ENCODE assay signal across 1 cellular context in the genomic region with DNA sequence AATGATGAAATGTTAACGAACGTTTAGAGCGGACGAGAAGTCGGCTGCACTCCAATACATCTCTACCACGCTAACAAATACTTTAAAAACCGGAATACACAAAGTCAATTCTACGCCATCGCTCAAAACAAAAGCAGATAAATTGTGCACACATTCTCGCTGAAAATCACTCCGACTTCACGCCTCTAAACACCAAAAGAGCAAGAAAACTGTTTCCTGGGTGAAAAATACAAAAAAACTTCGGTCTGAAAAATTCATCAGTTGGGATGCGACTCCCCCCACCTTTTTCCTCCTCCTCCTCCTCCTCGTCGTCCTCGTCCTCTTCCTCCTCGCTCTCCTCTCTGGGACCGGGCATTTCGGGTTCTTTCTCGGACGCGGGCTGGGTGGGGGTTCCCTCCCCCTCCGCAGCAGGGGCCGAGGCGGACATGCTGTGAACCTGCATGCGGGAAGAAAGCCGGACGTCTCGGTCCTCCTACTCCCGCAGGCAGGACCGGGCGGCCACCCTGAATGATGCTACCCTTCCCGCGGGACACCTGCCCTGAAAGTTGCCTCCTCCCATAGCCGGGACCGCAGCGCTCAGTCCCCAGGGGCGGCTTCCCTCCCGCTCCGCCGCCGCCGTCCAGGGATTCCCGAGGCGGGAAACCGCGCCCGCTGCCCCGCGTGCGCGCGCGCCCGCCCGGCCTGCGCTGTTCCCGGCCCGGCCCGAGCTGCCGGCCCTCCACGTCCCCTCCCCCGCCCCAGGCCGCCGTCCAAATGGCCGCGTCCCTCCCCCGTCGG.
TF ChIP-seq lines count a peak whose summit lies in the region.

No MANE protein-coding gene starts in this region.

TF ChIP-seq in HEK293, 187 proteins besides CTCF, POLR2A, EP300 and RAD21 (continued from another document and continues in another):
- TF ChIP-seq, protein P1, sequence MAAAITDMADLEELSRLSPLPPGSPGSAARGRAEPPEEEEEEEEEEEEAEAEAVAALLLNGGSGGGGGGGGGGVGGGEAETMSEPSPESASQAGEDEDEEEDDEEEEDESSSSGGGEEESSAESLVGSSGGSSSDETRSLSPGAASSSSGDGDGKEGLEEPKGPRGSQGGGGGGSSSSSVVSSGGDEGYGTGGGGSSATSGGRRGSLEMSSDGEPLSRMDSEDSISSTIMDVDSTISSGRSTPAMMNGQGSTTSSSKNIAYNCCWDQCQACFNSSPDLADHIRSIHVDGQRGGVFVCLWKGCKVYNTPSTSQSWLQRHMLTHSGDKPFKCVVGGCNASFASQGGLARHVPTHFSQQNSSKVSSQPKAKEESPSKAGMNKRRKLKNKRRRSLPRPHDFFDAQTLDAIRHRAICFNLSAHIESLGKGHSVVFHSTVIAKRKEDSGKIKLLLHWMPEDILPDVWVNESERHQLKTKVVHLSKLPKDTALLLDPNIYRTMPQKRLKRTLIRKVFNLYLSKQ (tag by site-specific recombination; IDR thresholded peaks at IDR 0.05; ENCODE audit: borderline replicate concordance) = no peak
- TF ChIP-seq ZNF600 (tag by site-specific recombination; IDR thresholded peaks at IDR 0.05) = peak; percentile 38; the same call in 1 of the 2 replicates
- no peak for TF ChIP-seq TRIM28 (IDR thresholded peaks at IDR 0.05; ENCODE audit: borderline replicate concordance, low read length)
- TF ChIP-seq, protein P2, sequence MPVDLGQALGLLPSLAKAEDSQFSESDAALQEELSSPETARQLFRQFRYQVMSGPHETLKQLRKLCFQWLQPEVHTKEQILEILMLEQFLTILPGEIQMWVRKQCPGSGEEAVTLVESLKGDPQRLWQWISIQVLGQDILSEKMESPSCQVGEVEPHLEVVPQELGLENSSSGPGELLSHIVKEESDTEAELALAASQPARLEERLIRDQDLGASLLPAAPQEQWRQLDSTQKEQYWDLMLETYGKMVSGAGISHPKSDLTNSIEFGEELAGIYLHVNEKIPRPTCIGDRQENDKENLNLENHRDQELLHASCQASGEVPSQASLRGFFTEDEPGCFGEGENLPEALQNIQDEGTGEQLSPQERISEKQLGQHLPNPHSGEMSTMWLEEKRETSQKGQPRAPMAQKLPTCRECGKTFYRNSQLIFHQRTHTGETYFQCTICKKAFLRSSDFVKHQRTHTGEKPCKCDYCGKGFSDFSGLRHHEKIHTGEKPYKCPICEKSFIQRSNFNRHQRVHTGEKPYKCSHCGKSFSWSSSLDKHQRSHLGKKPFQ (tag by site-specific recombination; IDR thresholded peaks at IDR 0.05) = no peak
- TF ChIP-seq ZBTB20 (tag by site-specific recombination; IDR thresholded peaks at IDR 0.05) = peak; percentile 52; the same call in 1 of the 2 replicates
- TF ChIP-seq, protein P3, sequence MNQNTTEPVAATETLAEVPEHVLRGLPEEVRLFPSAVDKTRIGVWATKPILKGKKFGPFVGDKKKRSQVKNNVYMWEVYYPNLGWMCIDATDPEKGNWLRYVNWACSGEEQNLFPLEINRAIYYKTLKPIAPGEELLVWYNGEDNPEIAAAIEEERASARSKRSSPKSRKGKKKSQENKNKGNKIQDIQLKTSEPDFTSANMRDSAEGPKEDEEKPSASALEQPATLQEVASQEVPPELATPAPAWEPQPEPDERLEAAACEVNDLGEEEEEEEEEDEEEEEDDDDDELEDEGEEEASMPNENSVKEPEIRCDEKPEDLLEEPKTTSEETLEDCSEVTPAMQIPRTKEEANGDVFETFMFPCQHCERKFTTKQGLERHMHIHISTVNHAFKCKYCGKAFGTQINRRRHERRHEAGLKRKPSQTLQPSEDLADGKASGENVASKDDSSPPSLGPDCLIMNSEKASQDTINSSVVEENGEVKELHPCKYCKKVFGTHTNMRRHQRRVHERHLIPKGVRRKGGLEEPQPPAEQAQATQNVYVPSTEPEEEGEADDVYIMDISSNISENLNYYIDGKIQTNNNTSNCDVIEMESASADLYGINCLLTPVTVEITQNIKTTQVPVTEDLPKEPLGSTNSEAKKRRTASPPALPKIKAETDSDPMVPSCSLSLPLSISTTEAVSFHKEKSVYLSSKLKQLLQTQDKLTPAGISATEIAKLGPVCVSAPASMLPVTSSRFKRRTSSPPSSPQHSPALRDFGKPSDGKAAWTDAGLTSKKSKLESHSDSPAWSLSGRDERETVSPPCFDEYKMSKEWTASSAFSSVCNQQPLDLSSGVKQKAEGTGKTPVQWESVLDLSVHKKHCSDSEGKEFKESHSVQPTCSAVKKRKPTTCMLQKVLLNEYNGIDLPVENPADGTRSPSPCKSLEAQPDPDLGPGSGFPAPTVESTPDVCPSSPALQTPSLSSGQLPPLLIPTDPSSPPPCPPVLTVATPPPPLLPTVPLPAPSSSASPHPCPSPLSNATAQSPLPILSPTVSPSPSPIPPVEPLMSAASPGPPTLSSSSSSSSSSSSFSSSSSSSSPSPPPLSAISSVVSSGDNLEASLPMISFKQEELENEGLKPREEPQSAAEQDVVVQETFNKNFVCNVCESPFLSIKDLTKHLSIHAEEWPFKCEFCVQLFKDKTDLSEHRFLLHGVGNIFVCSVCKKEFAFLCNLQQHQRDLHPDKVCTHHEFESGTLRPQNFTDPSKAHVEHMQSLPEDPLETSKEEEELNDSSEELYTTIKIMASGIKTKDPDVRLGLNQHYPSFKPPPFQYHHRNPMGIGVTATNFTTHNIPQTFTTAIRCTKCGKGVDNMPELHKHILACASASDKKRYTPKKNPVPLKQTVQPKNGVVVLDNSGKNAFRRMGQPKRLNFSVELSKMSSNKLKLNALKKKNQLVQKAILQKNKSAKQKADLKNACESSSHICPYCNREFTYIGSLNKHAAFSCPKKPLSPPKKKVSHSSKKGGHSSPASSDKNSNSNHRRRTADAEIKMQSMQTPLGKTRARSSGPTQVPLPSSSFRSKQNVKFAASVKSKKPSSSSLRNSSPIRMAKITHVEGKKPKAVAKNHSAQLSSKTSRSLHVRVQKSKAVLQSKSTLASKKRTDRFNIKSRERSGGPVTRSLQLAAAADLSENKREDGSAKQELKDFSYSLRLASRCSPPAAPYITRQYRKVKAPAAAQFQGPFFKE (tag by site-specific recombination; IDR thresholded peaks at IDR 0.05; ENCODE audit: borderline replicate concordance) = no peak
- no peak for TF ChIP-seq MYNN (tag by site-specific recombination; IDR thresholded peaks at IDR 0.05; ENCODE audit: borderline replicate concordance)
- TF ChIP-seq, protein P4, sequence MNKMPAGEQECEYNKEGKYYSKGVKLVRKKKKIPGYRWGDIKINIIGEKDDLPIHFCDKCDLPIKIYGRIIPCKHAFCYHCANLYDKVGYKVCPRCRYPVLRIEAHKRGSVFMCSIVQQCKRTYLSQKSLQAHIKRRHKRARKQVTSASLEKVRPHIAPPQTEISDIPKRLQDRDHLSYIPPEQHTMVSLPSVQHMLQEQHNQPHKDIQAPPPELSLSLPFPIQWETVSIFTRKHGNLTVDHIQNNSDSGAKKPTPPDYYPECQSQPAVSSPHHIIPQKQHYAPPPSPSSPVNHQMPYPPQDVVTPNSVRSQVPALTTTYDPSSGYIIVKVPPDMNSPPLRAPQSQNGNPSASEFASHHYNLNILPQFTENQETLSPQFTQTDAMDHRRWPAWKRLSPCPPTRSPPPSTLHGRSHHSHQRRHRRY (tag by site-specific recombination; IDR thresholded peaks at IDR 0.05) = no peak
- TF ChIP-seq ZNF146 (tag by site-specific recombination; IDR thresholded peaks at IDR 0.05) = no peak
- TF ChIP-seq, protein P5, sequence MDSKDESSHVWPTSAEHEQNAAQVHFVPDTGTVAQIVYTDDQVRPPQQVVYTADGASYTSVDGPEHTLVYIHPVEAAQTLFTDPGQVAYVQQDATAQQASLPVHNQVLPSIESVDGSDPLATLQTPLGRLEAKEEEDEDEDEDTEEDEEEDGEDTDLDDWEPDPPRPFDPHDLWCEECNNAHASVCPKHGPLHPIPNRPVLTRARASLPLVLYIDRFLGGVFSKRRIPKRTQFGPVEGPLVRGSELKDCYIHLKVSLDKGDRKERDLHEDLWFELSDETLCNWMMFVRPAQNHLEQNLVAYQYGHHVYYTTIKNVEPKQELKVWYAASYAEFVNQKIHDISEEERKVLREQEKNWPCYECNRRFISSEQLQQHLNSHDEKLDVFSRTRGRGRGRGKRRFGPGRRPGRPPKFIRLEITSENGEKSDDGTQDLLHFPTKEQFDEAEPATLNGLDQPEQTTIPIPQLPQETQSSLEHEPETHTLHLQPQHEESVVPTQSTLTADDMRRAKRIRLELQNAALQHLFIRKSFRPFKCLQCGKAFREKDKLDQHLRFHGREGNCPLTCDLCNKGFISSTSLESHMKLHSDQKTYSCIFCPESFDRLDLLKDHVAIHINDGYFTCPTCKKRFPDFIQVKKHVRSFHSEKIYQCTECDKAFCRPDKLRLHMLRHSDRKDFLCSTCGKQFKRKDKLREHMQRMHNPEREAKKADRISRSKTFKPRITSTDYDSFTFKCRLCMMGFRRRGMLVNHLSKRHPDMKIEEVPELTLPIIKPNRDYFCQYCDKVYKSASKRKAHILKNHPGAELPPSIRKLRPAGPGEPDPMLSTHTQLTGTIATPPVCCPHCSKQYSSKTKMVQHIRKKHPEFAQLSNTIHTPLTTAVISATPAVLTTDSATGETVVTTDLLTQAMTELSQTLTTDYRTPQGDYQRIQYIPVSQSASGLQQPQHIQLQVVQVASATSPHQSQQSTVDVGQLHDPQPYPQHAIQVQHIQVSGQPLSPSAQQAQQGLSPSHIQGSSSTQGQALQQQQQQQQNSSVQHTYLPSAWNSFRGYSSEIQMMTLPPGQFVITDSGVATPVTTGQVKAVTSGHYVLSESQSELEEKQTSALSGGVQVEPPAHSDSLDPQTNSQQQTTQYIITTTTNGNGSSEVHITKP (tag by site-specific recombination; IDR thresholded peaks at IDR 0.05) = 0 out of 2 replicates have a peak, but pooled peaks have one; percentile 8
- TF ChIP-seq, protein P6, sequence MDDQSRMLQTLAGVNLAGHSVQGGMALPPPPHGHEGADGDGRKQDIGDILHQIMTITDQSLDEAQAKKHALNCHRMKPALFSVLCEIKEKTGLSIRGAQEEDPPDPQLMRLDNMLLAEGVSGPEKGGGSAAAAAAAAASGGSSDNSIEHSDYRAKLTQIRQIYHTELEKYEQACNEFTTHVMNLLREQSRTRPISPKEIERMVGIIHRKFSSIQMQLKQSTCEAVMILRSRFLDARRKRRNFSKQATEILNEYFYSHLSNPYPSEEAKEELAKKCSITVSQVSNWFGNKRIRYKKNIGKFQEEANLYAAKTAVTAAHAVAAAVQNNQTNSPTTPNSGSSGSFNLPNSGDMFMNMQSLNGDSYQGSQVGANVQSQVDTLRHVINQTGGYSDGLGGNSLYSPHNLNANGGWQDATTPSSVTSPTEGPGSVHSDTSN (CRISPR knock-in tag; IDR thresholded peaks at IDR 0.05) = peak; percentile 38; the same call in 1 of the 2 replicates
- no peak for TF ChIP-seq ZNF670 (tag by site-specific recombination; IDR thresholded peaks at IDR 0.05; ENCODE audit: low read depth)
- peak; percentile 72; the same call in 1 of the 2 replicates for TF ChIP-seq KLF8 (tag by site-specific recombination; IDR thresholded peaks at IDR 0.05)
- TF ChIP-seq, protein P7, sequence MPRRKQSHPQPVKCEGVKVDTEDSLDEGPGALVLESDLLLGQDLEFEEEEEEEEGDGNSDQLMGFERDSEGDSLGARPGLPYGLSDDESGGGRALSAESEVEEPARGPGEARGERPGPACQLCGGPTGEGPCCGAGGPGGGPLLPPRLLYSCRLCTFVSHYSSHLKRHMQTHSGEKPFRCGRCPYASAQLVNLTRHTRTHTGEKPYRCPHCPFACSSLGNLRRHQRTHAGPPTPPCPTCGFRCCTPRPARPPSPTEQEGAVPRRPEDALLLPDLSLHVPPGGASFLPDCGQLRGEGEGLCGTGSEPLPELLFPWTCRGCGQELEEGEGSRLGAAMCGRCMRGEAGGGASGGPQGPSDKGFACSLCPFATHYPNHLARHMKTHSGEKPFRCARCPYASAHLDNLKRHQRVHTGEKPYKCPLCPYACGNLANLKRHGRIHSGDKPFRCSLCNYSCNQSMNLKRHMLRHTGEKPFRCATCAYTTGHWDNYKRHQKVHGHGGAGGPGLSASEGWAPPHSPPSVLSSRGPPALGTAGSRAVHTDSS (tag by site-specific recombination; IDR thresholded peaks at IDR 0.05) = peak; percentile 93
- TF ChIP-seq IKZF3 (tag by site-specific recombination; IDR thresholded peaks at IDR 0.05) = 0 out of 2 replicates have a peak, but pooled peaks have one; percentile 11
- no peak for TF ChIP-seq ZNF174 (tag by site-specific recombination; IDR thresholded peaks at IDR 0.05)
- TF ChIP-seq HOXA7 (CRISPR knock-in tag; IDR thresholded peaks at IDR 0.05; ENCODE audit: borderline replicate concordance) = no peak
- TF ChIP-seq, protein P8, sequence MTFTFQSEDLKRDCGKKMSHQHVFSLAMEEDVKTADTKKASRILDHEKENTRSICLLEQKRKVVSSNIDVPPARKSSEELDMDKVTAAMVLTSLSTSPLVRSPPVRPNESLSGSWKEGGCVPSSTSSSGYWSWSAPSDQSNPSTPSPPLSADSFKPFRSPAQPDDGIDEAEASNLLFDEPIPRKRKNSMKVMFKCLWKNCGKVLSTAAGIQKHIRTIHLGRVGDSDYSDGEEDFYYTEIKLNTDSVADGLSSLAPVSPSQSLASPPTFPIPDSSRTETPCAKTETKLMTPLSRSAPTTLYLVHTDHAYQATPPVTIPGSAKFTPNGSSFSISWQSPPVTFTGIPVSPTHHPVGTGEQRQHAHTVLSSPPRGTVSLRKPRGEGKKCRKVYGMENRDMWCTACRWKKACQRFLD (tag by site-specific recombination; IDR thresholded peaks at IDR 0.05) = no peak
- no peak for TF ChIP-seq ZFP3 (tag by site-specific recombination; IDR thresholded peaks at IDR 0.05; ENCODE audit: low read depth)
- TF ChIP-seq ZNF335 (tag by site-specific recombination; conservative IDR thresholded peaks at IDR 0.05) = peak; percentile 58; the same call in 1 of the 2 replicates
- no peak for TF ChIP-seq ZNF37A (tag by site-specific recombination; IDR thresholded peaks at IDR 0.05)
- no peak for TF ChIP-seq ZNF24 (tag by site-specific recombination; IDR thresholded peaks at IDR 0.05)
- no peak for TF ChIP-seq ZNF623 (tag by site-specific recombination; IDR thresholded peaks at IDR 0.05)
- TF ChIP-seq FEZF1 (tag by site-specific recombination; IDR thresholded peaks at IDR 0.05) = no peak
- no peak for TF ChIP-seq ZNF624 (tag by site-specific recombination; IDR thresholded peaks at IDR 0.05)
- no peak for TF ChIP-seq ZNF302 (tag by site-specific recombination; IDR thresholded peaks at IDR 0.05; ENCODE audit: low read depth)
- no peak for TF ChIP-seq ZNF792 (tag by site-specific recombination; IDR thresholded peaks at IDR 0.05)
- no peak for TF ChIP-seq ZNF521 (tag by site-specific recombination; IDR thresholded peaks at IDR 0.05)
- TF ChIP-seq REPIN1 (tag by site-specific recombination; IDR thresholded peaks at IDR 0.05; ENCODE audit: low read depth) = no peak
- no peak for TF ChIP-seq ZNF529 (tag by site-specific recombination; IDR thresholded peaks at IDR 0.05; ENCODE audit: insufficient replicate concordance)
- peak; percentile 12; the same call in 1 of the 2 replicates for TF ChIP-seq ZFHX2 (tag by site-specific recombination; conservative IDR thresholded peaks at IDR 0.05)
- no peak for TF ChIP-seq ZNF23 (tag by site-specific recombination; IDR thresholded peaks at IDR 0.05; ENCODE audit: borderline replicate concordance)
- no peak for TF ChIP-seq ZNF274 (IDR thresholded peaks at IDR 0.05; ENCODE audit: low read length)
- no peak for TF ChIP-seq ZNF274 (tag by site-specific recombination; IDR thresholded peaks at IDR 0.05; ENCODE audit: borderline replicate concordance)
- no peak for TF ChIP-seq ZNF366 (tag by site-specific recombination; conservative IDR thresholded peaks at IDR 0.05)
- TF ChIP-seq GLIS2 (tag by site-specific recombination; IDR thresholded peaks at IDR 0.05) = peak; percentile 30; the same call in 1 of the 2 replicates
